Comparison of ENCODE assay signal across 11 cellular contexts in the genomic region with DNA sequence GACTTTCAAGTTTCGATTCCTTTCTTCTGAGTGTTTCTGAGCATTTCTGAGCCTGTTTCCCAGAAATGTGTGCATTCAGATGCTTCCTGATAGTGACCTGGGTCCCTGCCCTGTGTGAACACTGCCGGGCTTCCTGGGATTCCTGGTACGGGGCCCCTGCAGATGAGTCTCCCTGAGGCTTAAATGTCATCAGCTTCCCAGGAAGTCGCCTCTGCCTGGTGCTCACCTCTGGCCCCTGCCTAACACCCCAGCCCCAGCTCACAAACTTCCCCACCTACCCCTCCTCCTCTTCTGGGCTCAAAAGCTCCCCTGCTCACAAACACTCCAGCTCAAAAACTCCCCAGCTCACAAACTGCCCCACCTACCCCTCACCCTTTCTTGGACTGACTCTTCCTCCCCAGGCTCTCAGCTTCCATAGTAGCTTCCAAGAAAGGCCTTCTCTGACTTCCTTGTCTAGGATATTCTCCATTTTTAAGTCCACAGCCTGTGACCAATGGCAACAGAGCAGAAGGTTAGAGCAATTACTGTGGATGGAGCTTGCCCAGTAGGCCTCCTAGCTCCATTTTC. TPM values are rescaled to one million over a fixed set of nuclear protein-coding genes. Genes with fewer than 3 reads are reported as not detected.
DNase-seq lines count a peak whose midpoint lies in the region; TF ChIP-seq lines count a peak whose summit lies in the region.
"Had no signal": no experiment of that assay in that cellular context is flagged by ENCODE, and none has a peak within 500 bp of the region (broad histone marks: within the 10 kb centered on the region; RNA-seq: fewer than 3 reads in every experiment).

No MANE protein-coding gene starts in this region.

- H3K27ac ChIP-seq in SJSA1 = peak overlapping the region; percentile 80
- peak overlapping the region; percentile 0 for H3K27ac ChIP-seq in neural progenitor cell
- H3K27ac ChIP-seq in prostate gland = peak overlapping the region in 1 of 2 donors; percentile 55

- DNase-seq in ELF-1 (ENCODE audit: low read depth, low spot score) = peak; percentile 76
- peak; percentile 49 to 57 for DNase-seq in SJSA1 (ENCODE audit: low read depth in 1 of 2, low spot score in 2 of 2)
- peak; percentile 48 for DNase-seq in ecto neural progenitor cell (ENCODE audit: low spot score)
- peak; percentile 11 for DNase-seq in neural progenitor cell (ENCODE audit: low spot score)
- no peak for DNase-seq in NOMO-1 treated with DMSO at 0.1 percent for 48 hours (lab: John Stamatoyannopoulos, UW; ENCODE audit: unreplicated experiment)
- no peak for DNase-seq in HuH-7 (ENCODE audit: low spot score)
- DNase-seq in prostate gland (ENCODE audit: low spot score) = no peak
- DNase-seq in NK-92 treated with Interleukin-12 subunit alpha and Interleukin-12 subunit beta, amount 100 ng/mL, for 24 hours (lab: John Stamatoyannopoulos, UW) = no peak
- DNase-seq: effector CD4-positive, alpha-beta T cell; NCI-H2171 treated with DMSO at 0.1 percent for 48 hours; stimulated activated CD4-positive, alpha-beta T cell treated with anti-CD3 and anti-CD28 coated beads, Interleukin-4, amount 100 ng/mL, for 4 hours had no signal

- H3K4me1 Mint-ChIP-seq in neural progenitor cell = no peaks in the 10 kb centered on the region

- H3K9me3 Mint-ChIP-seq in neural progenitor cell = no peaks in the 10 kb centered on the region

- WGBS in prostate gland = 18% methylated on average over 4 of the region's 4 CpGs

- H3K27me3 Mint-ChIP-seq in neural progenitor cell (ENCODE audit: insufficient read depth, low read depth) = peaks cover 3% of the 10 kb centered on the region

- no peak overlapping the region for H3K4me3 ChIP-seq in SJSA1
- H3K4me3 ChIP-seq in neural progenitor cell = no peak overlapping the region
- no peak overlapping the region for H3K4me3 ChIP-seq in prostate gland

- no peaks in the 10 kb centered on the region for H4K20me1 ChIP-seq in neural progenitor cell (ENCODE audit: low read depth)

- no peaks in the 10 kb centered on the region for H3K27me3 ChIP-seq in SJSA1 (replicated peaks)
- H3K27me3 ChIP-seq in neural progenitor cell = no peaks in the 10 kb centered on the region
- no peaks in the 10 kb centered on the region for H3K27me3 ChIP-seq in prostate gland (replicated peaks; ENCODE audit: insufficient read depth)

- peaks cover 11% of the 10 kb centered on the region for H3F3A ChIP-seq in neural progenitor cell (ENCODE audit: low read depth)

- H3K4me2 ChIP-seq in neural progenitor cell = no peak overlapping the region

- H3K9ac ChIP-seq in neural progenitor cell = no peak overlapping the region

- peak overlapping the region; percentile 83 for H2AFZ ChIP-seq in neural progenitor cell (replicated peaks)

- no peak overlapping the region for H3K4me3 Mint-ChIP-seq in neural progenitor cell

- H3K79me2 ChIP-seq in neural progenitor cell (ENCODE audit: low read depth) = no peaks in the 10 kb centered on the region

- intact Hi-C loops in prostate gland (cut with DNase I) = no loop called here

- no peaks in the 10 kb centered on the region for H3K36me3 ChIP-seq in SJSA1
- no peaks in the 10 kb centered on the region for H3K36me3 ChIP-seq in neural progenitor cell
- H3K36me3 ChIP-seq in prostate gland = no peaks in the 10 kb centered on the region

- no peak overlapping the region for H3K27ac Mint-ChIP-seq in neural progenitor cell

- no peaks in the 10 kb centered on the region for H3K9me3 ChIP-seq in SJSA1 (replicated peaks)
- no peaks in the 10 kb centered on the region for H3K9me3 ChIP-seq in neural progenitor cell (ENCODE audit: low read depth)
- H3K9me3 ChIP-seq in prostate gland = no peaks in the 10 kb centered on the region

- H3K4me1 ChIP-seq in SJSA1 (replicated peaks) (peaks cover 54% of the 10 kb centered on the region), neural progenitor cell (no peaks in the 10 kb centered on the region), prostate gland (replicated peaks) (peaks cover 12% of the 10 kb centered on the region)

- TF ChIP-seq CTCF in neural progenitor cell (IDR thresholded peaks at IDR 0.05) (no peak), prostate gland (IDR thresholded peaks at IDR 0.05) (no peak)

- no peak for TF ChIP-seq POLR2A in prostate gland (IDR thresholded peaks at IDR 0.05)

- no peaks in the 10 kb centered on the region for H3K36me3 Mint-ChIP-seq in neural progenitor cell

RNA-seq across cellular contexts. Expression of a gene that starts 42.0 kb away (rescaled TPM):
- 32.2 and 34.9 TPM in 2 replicates for total RNA-seq in SJSA1 (2014; rRNA removed; shearing (Covaris generic))
- total RNA-seq in neural progenitor cell (ENCODE audit: low replicate concordance) (0.22 and 0.28 TPM in 2 replicates), prostate gland (100 to 1,000 TPM in 1 of 2 donors, 10 to 100 TPM in 1; 39.6 to 157 TPM)

Comparison
In these comparisons a context has a peak if more than half of its experiments do, and no peak if none do; other contexts are left out.
1. DNase-seq: peak in ELF-1 (single experiment), SJSA1 (2 of 2), ecto neural progenitor cell (single experiment) and neural progenitor cell (single experiment); none in NOMO-1 treated with DMSO at 0.1 percent for 48 hours (single experiment), HuH-7 (single experiment), prostate gland (single experiment) and NK-92 treated with Interleukin-12 subunit alpha and Interleukin-12 subunit beta, amount 100 ng/mL, for 24 hours (single experiment).
2. RNA of a gene that starts 42.0 kb away (total RNA-seq): 39.6 to 157 TPM in prostate gland and 32.2 to 34.9 TPM in SJSA1; 0.22 to 0.28 TPM in neural progenitor cell; every median in the first group is over 10 times any median in the second.